In genomic region chr20:47982574-47983360, GRCh38 we compare ENCODE assay signal across 29 cellular contexts.
DNase-seq lines count a peak whose midpoint lies in the region; ATAC-seq and TF ChIP-seq lines count a peak whose summit lies in the region.
"Had no signal": no experiment of that assay in that cellular context is flagged by ENCODE, and none has a peak within 500 bp of the region (broad histone marks: within the 10 kb centered on the region; RNA-seq: fewer than 3 reads in every experiment).

No MANE protein-coding gene starts in this region.

- DNase-seq in DND-41 (no peak), coronary artery (ENCODE audit: low spot score) (peak; percentile 16), posterior vena cava (ENCODE audit: low spot score) (peak; percentile 44), osteocyte (ENCODE audit: extremely low spot score, unreplicated experiment) (no peak)
- DNase-seq: activated CD4-positive, alpha-beta T cell treated with anti-CD3 and anti-CD28 coated beads, Interleukin-2, amount 10 ng/mL, durations not matched to agents 24 days and 14 days; activated gamma-delta T cell treated with Interleukin-2 at 50 U/mL for 16 hours; activated T-cell treated with anti-CD3 and anti-CD28 coated beads, Interleukin-2, amount 50 U/mL, for 24 hours; cortex of kidney; effector memory CD8-positive, alpha-beta T cell; erythroblast; heart left ventricle; Karpas-422; midbrain; naive thymus-derived CD8-positive, alpha-beta T cell; NCI-H146; NCI-H446; NCI-H82; occipital lobe; stimulated activated naive CD4-positive, alpha-beta T cell; upper lobe of left lung; WERI-Rb-1 had no signal

- H3K9me3 ChIP-seq in DND-41 (ENCODE audit: insufficient read depth, low read length, severe bottlenecking) (no peaks in the 10 kb centered on the region), HEK293 (ENCODE audit: control insufficient read depth, insufficient read depth, low read depth, low read length) (no peaks in the 10 kb centered on the region)
- H3K9me3 ChIP-seq: Caco-2, SJSA1, upper lobe of left lung had no signal

- H3K36me3 ChIP-seq in DND-41 (ENCODE audit: insufficient read depth, low read length) (no peaks in the 10 kb centered on the region), HEK293 (ENCODE audit: control insufficient read depth in 2 of 2, insufficient read depth in 1 of 2, low read length in 2 of 2) (no peaks in the 10 kb centered on the region)
- H3K36me3 ChIP-seq: cardiac muscle cell, heart left ventricle, SJSA1, upper lobe of left lung, WERI-Rb-1 had no signal

- H3K4me1 ChIP-seq in DND-41 (ENCODE audit: insufficient read depth, low read length) (peaks cover 73% of the 10 kb centered on the region), HEK293 (ENCODE audit: control insufficient read depth, insufficient read depth, low read length) (no peaks in the 10 kb centered on the region)

- H3K4me3 ChIP-seq in DND-41 (ENCODE audit: low read depth in 1 of 2, low read length in 2 of 2) (no peak overlapping the region), HEK293 (ENCODE audit: low read depth, low read length) (no peak overlapping the region), coronary artery (no peak overlapping the region)
- H3K4me3 ChIP-seq: cardiac muscle cell, heart left ventricle, SJSA1, upper lobe of left lung had no signal

- no peaks in the 10 kb centered on the region for H4K20me1 ChIP-seq in DND-41 (ENCODE audit: insufficient read depth, low read length)

- intact Hi-C loops in posterior vena cava (cut with DNase I) = no loop called here

- H3K27ac ChIP-seq in DND-41 (ENCODE audit: low read length) (peak overlapping the region; percentile 60), HEK293 (ENCODE audit: extremely low read depth, low read depth, low read length) (no peak overlapping the region), coronary artery (no peak overlapping the region)
- H3K27ac ChIP-seq: C4-2B, cardiac muscle cell, heart left ventricle, SJSA1, upper lobe of left lung, WERI-Rb-1 had no signal

- TF ChIP-seq CTCF in DND-41 (IDR thresholded peaks at IDR 0.05; ENCODE audit: borderline replicate concordance, extremely low read depth, low read length, poor library complexity, severe bottlenecking) = no peak
- no peak for TF ChIP-seq CTCF in HEK293 (tag by site-specific recombination; IDR thresholded peaks at IDR 0.05)
- no peak for TF ChIP-seq CTCF in coronary artery (IDR thresholded peaks at IDR 0.05)
- TF ChIP-seq CTCF in osteocyte (IDR thresholded peaks at IDR 0.05) = no peak

- no peak overlapping the region for H3K27ac Mint-ChIP-seq in osteocyte (ENCODE audit: unreplicated experiment)
- H3K27ac Mint-ChIP-seq: activated CD4-positive, alpha-beta T cell treated with anti-CD3 and anti-CD28 coated beads, Interleukin-2, amount 10 ng/mL, durations not matched to agents 24 days and 14 days; activated T-cell treated with anti-CD3 and anti-CD28 coated beads, Interleukin-2, amount 50 U/mL, for 24 hours; effector memory CD8-positive, alpha-beta T cell had no signal

- H3K4me1 Mint-ChIP-seq in osteocyte (ENCODE audit: unreplicated experiment) = peaks cover 9% of the 10 kb centered on the region

- CTCF ChIA-PET in HEK293 (lab: Yijun Ruan, JAX) = no interaction called here

- no peaks in the 10 kb centered on the region for H3K36me3 Mint-ChIP-seq in osteocyte (ENCODE audit: unreplicated experiment)
- H3K36me3 Mint-ChIP-seq: naive thymus-derived CD8-positive, alpha-beta T cell had no signal

- POLR2A ChIA-PET in HEK293 (lab: Yijun Ruan, JAX) = no interaction called here

- H3K79me2 ChIP-seq in DND-41 (ENCODE audit: insufficient read depth, low read length) = no peaks in the 10 kb centered on the region

- no peaks in the 10 kb centered on the region for H3K27me3 ChIP-seq in DND-41 (ENCODE audit: insufficient read depth, low read length, poor library complexity)
- H3K27me3 ChIP-seq: cardiac muscle cell, SJSA1, upper lobe of left lung had no signal

- no peak overlapping the region; the same call in 1 of the 2 replicates for H3K9ac ChIP-seq in DND-41 (ENCODE audit: low read depth, low read length)

- no peak overlapping the region for H3K4me2 ChIP-seq in DND-41 (ENCODE audit: insufficient read depth, low read length)

- peaks cover 31% of the 10 kb centered on the region for H3K27me3 Mint-ChIP-seq in osteocyte (ENCODE audit: unreplicated experiment)

- no peak overlapping the region for H2AFZ ChIP-seq in DND-41 (ENCODE audit: low read depth, low read length)

- H3K4me3 Mint-ChIP-seq in osteocyte (ENCODE audit: unreplicated experiment) = no peak overlapping the region
- H3K4me3 Mint-ChIP-seq: activated CD4-positive, alpha-beta T cell treated with anti-CD3 and anti-CD28 coated beads, Interleukin-2, amount 10 ng/mL, durations not matched to agents 24 days and 14 days; activated T-cell treated with anti-CD3 and anti-CD28 coated beads, Interleukin-2, amount 50 U/mL, for 24 hours; effector memory CD8-positive, alpha-beta T cell; naive thymus-derived CD8-positive, alpha-beta T cell had no signal

- no peaks in the 10 kb centered on the region for H3K9me3 Mint-ChIP-seq in osteocyte (ENCODE audit: unreplicated experiment)
- H3K9me3 Mint-ChIP-seq: activated CD4-positive, alpha-beta T cell treated with anti-CD3 and anti-CD28 coated beads, Interleukin-2, amount 10 ng/mL, durations not matched to agents 24 days and 14 days; activated T-cell treated with anti-CD3 and anti-CD28 coated beads, Interleukin-2, amount 50 U/mL, for 24 hours; effector memory CD8-positive, alpha-beta T cell; naive thymus-derived CD8-positive, alpha-beta T cell had no signal

- ATAC-seq in DND-41 (ENCODE audit: insufficient read depth, low read depth) = no peak
- no peak for ATAC-seq in HG03457 (IDR thresholded peaks at IDR 0.05; ENCODE audit: unreplicated experiment)
- no peak for ATAC-seq in HG02642 (IDR thresholded peaks at IDR 0.05; ENCODE audit: poor library complexity, unreplicated experiment)
- ATAC-seq in HG03025 (IDR thresholded peaks at IDR 0.05; ENCODE audit: low FRiP score, unreplicated experiment) = no peak
- ATAC-seq: effector memory CD8-positive, alpha-beta T cell; heart left ventricle; naive thymus-derived CD8-positive, alpha-beta T cell had no signal

TF ChIP-seq in HEK293, 187 proteins besides CTCF, POLR2A, EP300 and RAD21:
- TF ChIP-seq EGR2 (tag by site-specific recombination; IDR thresholded peaks at IDR 0.05; ENCODE audit: low read depth) = peak; percentile 22; the same call in 1 of the 2 replicates
- no peak for TF ChIP-seq ZSCAN5A (tag by site-specific recombination; IDR thresholded peaks at IDR 0.05)
- no peak for TF ChIP-seq ZNF2 (tag by site-specific recombination; IDR thresholded peaks at IDR 0.05)
- TF ChIP-seq ZNF549 (tag by site-specific recombination; IDR thresholded peaks at IDR 0.05) = no peak
- TF ChIP-seq KLF10 (tag by site-specific recombination; IDR thresholded peaks at IDR 0.05) = no peak

Comparison
In these comparisons a context has a peak if more than half of its experiments do, and no peak if none do; other contexts are left out.
1. DNase-seq: peak in coronary artery (single experiment) and posterior vena cava (single experiment); none in DND-41 (single experiment) and osteocyte (single experiment).